In genomic region chr7:71430246-71430645, GRCh38 we compare ENCODE assay signal across 26 cellular contexts.
"Had no signal": no experiment of that assay in that cellular context is flagged by ENCODE, and none has a peak within 500 bp of the region (broad histone marks: within the 10 kb centered on the region; RNA-seq: fewer than 3 reads in every experiment).

No MANE protein-coding gene starts in this region.

- DNase-seq: IMR-90; Kasumi-1; KG1; MV-4-11; NCI-H1048; NCI-H1105; NCI-H1417; NCI-H1436 treated with DMSO at 0.1 percent for 48 hours; NCI-H187; NCI-H2029; NCI-H2081 treated with DMSO at 0.1 percent for 48 hours; NCI-H2227 treated with DMSO at 0.1 percent for 48 hours; NCI-H446; NCI-H510A; NCI-H524 treated with DMSO at 0.1 percent for 48 hours; NCI-H69; NCI-H774; NK-92 treated with Interleukin-12 subunit alpha and Interleukin-12 subunit beta, amount 100 ng/mL, for 24 hours; PC-3; SHP77 treated with DMSO at 0.1 percent for 48 hours; SJCRH30; T-helper 1 cell had no signal

- H3K27me3 ChIP-seq: SJCRH30 had no signal

- H3K9me3 ChIP-seq: SJCRH30 had no signal

- ATAC-seq: HepG2, Panc1, PC-3, Right ventricle myocardium inferior, SK-N-SH treated with all-trans-retinoic acid at 6 μM for 48 hours had no signal

- H3K4me3 ChIP-seq: SJCRH30 had no signal

- H3K4me1 ChIP-seq: SJCRH30 had no signal

- H3K36me3 ChIP-seq: SJCRH30 had no signal

- H3K27ac ChIP-seq: SJCRH30 had no signal
